Comparison of ENCODE assay signal across 1 cellular context in the genomic region with DNA sequence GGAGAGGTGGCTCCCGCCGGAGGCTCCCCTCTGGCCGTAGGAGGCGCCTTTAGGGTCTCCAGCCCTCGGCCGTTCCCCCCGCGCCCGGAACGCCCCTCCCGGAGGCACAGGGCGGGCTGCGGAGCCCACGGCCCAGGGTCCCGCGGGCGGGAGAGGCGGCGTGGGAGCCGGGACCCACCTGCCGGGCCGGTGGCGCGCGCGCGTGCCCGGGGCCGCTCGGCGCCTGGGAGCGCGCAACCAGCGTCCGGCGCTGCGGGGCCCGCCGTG.
TF ChIP-seq lines count a peak whose summit lies in the region.

A gene with protein sequence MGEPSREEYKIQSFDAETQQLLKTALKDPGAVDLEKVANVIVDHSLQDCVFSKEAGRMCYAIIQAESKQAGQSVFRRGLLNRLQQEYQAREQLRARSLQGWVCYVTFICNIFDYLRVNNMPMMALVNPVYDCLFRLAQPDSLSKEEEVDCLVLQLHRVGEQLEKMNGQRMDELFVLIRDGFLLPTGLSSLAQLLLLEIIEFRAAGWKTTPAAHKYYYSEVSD (minus strand): TSS at position 266 of the 267 bp plus-strand sequence. CDS start 1,036 bp downstream, outside the sequence.

TF ChIP-seq in HepG2, 621 proteins besides CTCF, POLR2A, EP300 and RAD21 (continued from another document and continues in another):
- TF ChIP-seq U2AF2 (IDR thresholded peaks at IDR 0.05; ENCODE audit: low read depth, low read length) (no peak), NR2F6 (IDR thresholded peaks at IDR 0.05) (no peak), NR2F6 (CRISPR knock-in tag; IDR thresholded peaks at IDR 0.05) (no peak), TEAD3 (CRISPR knock-in tag; optimal IDR thresholded peaks at IDR 0.05; ENCODE audit: borderline replicate concordance) (no peak), ZNF572 (CRISPR knock-in tag; IDR thresholded peaks at IDR 0.05) (no peak), ZBTB1 (CRISPR knock-in tag; IDR thresholded peaks at IDR 0.05; ENCODE audit: borderline replicate concordance) (no peak), SETDB1 (CRISPR knock-in tag; IDR thresholded peaks at IDR 0.05; ENCODE audit: borderline replicate concordance) (no peak), SNAI1 (CRISPR knock-in tag; IDR thresholded peaks at IDR 0.05; ENCODE audit: borderline replicate concordance) (no peak), ZMYM4 (CRISPR knock-in tag; IDR thresholded peaks at IDR 0.05) (no peak), ZFP82 (CRISPR knock-in tag; IDR thresholded peaks at IDR 0.05; ENCODE audit: borderline replicate concordance) (no peak; the same call in 1 of the 2 replicates), NKX3-1 (CRISPR knock-in tag; IDR thresholded peaks at IDR 0.05) (no peak), ZNF326 (CRISPR knock-in tag; IDR thresholded peaks at IDR 0.05; ENCODE audit: borderline replicate concordance) (no peak), ZNF547 (CRISPR knock-in tag; IDR thresholded peaks at IDR 0.05) (no peak), ZSCAN12 (CRISPR knock-in tag; IDR thresholded peaks at IDR 0.05) (0 out of 2 replicates have a peak, but pooled peaks have one; percentile 12), ZNF354B (CRISPR knock-in tag; IDR thresholded peaks at IDR 0.05) (no peak), ZNF883 (CRISPR knock-in tag; IDR thresholded peaks at IDR 0.05; ENCODE audit: not compliant biosample characterization) (no peak), ZNF33B (CRISPR knock-in tag; IDR thresholded peaks at IDR 0.05) (no peak), DNMT3B (CRISPR knock-in tag; conservative IDR thresholded peaks at IDR 0.05) (0 out of 2 replicates have a peak, but pooled peaks have one; percentile 6), BORCS8-MEF2B (CRISPR knock-in tag; IDR thresholded peaks at IDR 0.05) (no peak), NFYC (CRISPR knock-in tag; IDR thresholded peaks at IDR 0.05) (no peak), ZNF605 (CRISPR knock-in tag; IDR thresholded peaks at IDR 0.05) (peak; percentile 11), REL (CRISPR knock-in tag; conservative IDR thresholded peaks at IDR 0.05) (no peak), THAP11 (CRISPR knock-in tag; IDR thresholded peaks at IDR 0.05) (no peak), NFRKB (IDR thresholded peaks at IDR 0.05) (no peak), ASH2L (IDR thresholded peaks at IDR 0.05; ENCODE audit: insufficient read length, low read depth, low read length) (peak; percentile 4), ADNP (CRISPR knock-in tag; IDR thresholded peaks at IDR 0.05) (no peak), SP4 (CRISPR knock-in tag; IDR thresholded peaks at IDR 0.05) (no peak), THYN1 (CRISPR knock-in tag; IDR thresholded peaks at IDR 0.05; ENCODE audit: borderline replicate concordance, low read depth) (no peak)
- TF ChIP-seq, protein P1, sequence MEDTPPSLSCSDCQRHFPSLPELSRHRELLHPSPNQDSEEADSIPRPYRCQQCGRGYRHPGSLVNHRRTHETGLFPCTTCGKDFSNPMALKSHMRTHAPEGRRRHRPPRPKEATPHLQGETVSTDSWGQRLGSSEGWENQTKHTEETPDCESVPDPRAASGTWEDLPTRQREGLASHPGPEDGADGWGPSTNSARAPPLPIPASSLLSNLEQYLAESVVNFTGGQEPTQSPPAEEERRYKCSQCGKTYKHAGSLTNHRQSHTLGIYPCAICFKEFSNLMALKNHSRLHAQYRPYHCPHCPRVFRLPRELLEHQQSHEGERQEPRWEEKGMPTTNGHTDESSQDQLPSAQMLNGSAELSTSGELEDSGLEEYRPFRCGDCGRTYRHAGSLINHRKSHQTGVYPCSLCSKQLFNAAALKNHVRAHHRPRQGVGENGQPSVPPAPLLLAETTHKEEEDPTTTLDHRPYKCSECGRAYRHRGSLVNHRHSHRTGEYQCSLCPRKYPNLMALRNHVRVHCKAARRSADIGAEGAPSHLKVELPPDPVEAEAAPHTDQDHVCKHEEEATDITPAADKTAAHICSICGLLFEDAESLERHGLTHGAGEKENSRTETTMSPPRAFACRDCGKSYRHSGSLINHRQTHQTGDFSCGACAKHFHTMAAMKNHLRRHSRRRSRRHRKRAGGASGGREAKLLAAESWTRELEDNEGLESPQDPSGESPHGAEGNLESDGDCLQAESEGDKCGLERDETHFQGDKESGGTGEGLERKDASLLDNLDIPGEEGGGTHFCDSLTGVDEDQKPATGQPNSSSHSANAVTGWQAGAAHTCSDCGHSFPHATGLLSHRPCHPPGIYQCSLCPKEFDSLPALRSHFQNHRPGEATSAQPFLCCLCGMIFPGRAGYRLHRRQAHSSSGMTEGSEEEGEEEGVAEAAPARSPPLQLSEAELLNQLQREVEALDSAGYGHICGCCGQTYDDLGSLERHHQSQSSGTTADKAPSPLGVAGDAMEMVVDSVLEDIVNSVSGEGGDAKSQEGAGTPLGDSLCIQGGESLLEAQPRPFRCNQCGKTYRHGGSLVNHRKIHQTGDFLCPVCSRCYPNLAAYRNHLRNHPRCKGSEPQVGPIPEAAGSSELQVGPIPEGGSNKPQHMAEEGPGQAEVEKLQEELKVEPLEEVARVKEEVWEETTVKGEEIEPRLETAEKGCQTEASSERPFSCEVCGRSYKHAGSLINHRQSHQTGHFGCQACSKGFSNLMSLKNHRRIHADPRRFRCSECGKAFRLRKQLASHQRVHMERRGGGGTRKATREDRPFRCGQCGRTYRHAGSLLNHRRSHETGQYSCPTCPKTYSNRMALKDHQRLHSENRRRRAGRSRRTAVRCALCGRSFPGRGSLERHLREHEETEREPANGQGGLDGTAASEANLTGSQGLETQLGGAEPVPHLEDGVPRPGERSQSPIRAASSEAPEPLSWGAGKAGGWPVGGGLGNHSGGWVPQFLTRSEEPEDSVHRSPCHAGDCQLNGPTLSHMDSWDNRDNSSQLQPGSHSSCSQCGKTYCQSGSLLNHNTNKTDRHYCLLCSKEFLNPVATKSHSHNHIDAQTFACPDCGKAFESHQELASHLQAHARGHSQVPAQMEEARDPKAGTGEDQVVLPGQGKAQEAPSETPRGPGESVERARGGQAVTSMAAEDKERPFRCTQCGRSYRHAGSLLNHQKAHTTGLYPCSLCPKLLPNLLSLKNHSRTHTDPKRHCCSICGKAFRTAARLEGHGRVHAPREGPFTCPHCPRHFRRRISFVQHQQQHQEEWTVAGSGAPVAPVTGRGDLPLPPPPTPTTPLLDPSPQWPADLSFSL (CRISPR knock-in tag; IDR thresholded peaks at IDR 0.05): 0 out of 2 replicates have a peak, but pooled peaks have one; percentile 3
- TF ChIP-seq, protein P2, sequence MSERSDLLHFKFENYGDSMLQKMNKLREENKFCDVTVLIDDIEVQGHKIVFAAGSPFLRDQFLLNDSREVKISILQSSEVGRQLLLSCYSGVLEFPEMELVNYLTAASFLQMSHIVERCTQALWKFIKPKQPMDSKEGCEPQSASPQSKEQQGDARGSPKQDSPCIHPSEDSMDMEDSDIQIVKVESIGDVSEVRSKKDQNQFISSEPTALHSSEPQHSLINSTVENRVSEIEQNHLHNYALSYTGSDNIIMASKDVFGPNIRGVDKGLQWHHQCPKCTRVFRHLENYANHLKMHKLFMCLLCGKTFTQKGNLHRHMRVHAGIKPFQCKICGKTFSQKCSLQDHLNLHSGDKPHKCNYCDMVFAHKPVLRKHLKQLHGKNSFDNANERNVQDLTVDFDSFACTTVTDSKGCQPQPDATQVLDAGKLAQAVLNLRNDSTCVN (CRISPR knock-in tag; IDR thresholded peaks at IDR 0.05; ENCODE audit: borderline replicate concordance): no peak
- TF ChIP-seq, protein P3, sequence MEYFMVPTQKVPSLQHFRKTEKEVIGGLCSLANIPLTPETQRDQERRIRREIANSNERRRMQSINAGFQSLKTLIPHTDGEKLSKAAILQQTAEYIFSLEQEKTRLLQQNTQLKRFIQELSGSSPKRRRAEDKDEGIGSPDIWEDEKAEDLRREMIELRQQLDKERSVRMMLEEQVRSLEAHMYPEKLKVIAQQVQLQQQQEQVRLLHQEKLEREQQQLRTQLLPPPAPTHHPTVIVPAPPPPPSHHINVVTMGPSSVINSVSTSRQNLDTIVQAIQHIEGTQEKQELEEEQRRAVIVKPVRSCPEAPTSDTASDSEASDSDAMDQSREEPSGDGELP (IDR thresholded peaks at IDR 0.05; ENCODE audit: borderline replicate concordance, low read depth): no peak
- TF ChIP-seq, protein P4, sequence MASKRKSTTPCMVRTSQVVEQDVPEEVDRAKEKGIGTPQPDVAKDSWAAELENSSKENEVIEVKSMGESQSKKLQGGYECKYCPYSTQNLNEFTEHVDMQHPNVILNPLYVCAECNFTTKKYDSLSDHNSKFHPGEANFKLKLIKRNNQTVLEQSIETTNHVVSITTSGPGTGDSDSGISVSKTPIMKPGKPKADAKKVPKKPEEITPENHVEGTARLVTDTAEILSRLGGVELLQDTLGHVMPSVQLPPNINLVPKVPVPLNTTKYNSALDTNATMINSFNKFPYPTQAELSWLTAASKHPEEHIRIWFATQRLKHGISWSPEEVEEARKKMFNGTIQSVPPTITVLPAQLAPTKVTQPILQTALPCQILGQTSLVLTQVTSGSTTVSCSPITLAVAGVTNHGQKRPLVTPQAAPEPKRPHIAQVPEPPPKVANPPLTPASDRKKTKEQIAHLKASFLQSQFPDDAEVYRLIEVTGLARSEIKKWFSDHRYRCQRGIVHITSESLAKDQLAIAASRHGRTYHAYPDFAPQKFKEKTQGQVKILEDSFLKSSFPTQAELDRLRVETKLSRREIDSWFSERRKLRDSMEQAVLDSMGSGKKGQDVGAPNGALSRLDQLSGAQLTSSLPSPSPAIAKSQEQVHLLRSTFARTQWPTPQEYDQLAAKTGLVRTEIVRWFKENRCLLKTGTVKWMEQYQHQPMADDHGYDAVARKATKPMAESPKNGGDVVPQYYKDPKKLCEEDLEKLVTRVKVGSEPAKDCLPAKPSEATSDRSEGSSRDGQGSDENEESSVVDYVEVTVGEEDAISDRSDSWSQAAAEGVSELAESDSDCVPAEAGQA (IDR thresholded peaks at IDR 0.05; ENCODE audit: low read depth): no peak
- TF ChIP-seq, protein P4 (CRISPR knock-in tag; IDR thresholded peaks at IDR 0.05; ENCODE audit: borderline replicate concordance): no peak; the same call in 1 of the 2 replicates
- TF ChIP-seq, protein P5, sequence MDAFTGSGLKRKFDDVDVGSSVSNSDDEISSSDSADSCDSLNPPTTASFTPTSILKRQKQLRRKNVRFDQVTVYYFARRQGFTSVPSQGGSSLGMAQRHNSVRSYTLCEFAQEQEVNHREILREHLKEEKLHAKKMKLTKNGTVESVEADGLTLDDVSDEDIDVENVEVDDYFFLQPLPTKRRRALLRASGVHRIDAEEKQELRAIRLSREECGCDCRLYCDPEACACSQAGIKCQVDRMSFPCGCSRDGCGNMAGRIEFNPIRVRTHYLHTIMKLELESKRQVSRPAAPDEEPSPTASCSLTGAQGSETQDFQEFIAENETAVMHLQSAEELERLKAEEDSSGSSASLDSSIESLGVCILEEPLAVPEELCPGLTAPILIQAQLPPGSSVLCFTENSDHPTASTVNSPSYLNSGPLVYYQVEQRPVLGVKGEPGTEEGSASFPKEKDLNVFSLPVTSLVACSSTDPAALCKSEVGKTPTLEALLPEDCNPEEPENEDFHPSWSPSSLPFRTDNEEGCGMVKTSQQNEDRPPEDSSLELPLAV (CRISPR knock-in tag; conservative IDR thresholded peaks at IDR 0.05; ENCODE audit: low read depth): no peak
- TF ChIP-seq, protein P6, sequence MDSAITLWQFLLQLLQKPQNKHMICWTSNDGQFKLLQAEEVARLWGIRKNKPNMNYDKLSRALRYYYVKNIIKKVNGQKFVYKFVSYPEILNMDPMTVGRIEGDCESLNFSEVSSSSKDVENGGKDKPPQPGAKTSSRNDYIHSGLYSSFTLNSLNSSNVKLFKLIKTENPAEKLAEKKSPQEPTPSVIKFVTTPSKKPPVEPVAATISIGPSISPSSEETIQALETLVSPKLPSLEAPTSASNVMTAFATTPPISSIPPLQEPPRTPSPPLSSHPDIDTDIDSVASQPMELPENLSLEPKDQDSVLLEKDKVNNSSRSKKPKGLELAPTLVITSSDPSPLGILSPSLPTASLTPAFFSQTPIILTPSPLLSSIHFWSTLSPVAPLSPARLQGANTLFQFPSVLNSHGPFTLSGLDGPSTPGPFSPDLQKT (CRISPR knock-in tag; IDR thresholded peaks at IDR 0.05; ENCODE audit: borderline replicate concordance): no peak
- TF ChIP-seq, protein P7, sequence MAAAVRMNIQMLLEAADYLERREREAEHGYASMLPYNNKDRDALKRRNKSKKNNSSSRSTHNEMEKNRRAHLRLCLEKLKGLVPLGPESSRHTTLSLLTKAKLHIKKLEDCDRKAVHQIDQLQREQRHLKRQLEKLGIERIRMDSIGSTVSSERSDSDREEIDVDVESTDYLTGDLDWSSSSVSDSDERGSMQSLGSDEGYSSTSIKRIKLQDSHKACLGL (CRISPR knock-in tag; IDR thresholded peaks at IDR 0.05): 0 out of 2 replicates have a peak, but pooled peaks have one; percentile 28
- TF ChIP-seq, protein P8, sequence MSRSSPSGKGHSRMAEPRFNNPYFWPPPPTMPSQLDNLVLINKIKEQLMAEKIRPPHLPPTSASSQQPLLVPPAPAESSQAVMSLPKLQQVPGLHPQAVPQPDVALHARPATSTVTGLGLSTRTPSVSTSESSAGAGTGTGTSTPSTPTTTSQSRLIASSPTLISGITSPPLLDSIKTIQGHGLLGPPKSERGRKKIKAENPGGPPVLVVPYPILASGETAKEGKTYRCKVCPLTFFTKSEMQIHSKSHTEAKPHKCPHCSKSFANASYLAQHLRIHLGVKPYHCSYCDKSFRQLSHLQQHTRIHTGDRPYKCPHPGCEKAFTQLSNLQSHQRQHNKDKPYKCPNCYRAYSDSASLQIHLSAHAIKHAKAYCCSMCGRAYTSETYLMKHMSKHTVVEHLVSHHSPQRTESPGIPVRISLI (CRISPR knock-in tag; IDR thresholded peaks at IDR 0.05; ENCODE audit: borderline replicate concordance): no peak
